11 cellular contexts compared by ENCODE assay signal in the genomic region with DNA sequence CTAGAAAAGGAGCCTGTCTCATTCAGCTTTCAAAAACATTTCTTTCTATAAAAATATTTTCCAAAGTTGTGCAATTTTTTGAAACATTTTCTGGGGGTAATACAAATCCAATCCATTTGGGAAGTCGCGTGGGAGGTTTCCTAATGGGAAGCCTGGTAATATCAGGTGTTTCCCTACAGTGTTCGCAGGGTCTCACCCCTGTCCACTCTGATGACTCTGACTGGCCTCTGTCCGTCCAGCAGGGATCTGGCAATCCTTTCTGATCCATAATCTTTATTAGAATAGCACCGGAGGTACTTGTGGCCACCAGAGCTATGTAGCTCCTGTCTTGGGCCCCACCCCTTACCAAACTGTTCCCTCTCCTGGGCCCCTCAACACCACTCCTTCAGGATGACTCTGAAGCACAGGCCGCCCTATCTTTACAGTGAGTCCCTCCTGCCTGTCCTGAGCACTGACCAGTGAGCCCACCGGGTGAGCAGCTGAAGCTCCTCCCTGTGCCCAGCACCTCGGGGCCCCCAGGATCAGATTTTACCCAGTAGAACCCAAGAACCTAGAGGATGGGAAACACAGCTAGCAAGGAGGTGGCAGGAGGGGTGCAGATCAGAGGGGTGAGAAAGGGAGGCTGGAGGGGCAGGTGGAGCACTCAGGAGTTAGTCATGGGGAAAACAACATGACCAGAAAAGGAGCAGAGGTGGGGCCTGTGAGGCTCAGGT.
DNase-seq lines count a peak whose midpoint lies in the region; ATAC-seq and TF ChIP-seq lines count a peak whose summit lies in the region.
"Had no signal": no experiment of that assay in that cellular context is flagged by ENCODE, and none has a peak within 500 bp of the region (broad histone marks: within the 10 kb centered on the region; RNA-seq: fewer than 3 reads in every experiment).

No MANE protein-coding gene starts in this region.

- peaks cover 4 to 36% (median 12%) of the 10 kb centered on the region in 3 donors for H3K4me1 ChIP-seq in esophagus squamous epithelium
- H3K4me1 ChIP-seq in BE2C, result no peaks in the 10 kb centered on the region

- ATAC-seq in T-helper 17 cell, result no peak
- ATAC-seq in GM18867 (IDR thresholded peaks at IDR 0.05; ENCODE audit: unreplicated experiment), result no peak

- H3K27ac ChIP-seq in esophagus squamous epithelium, result peak overlapping the region; percentile 20 to 81 (median 68)
- peak overlapping the region in 18 of 21 experiments; percentile 4 to 83 (median 53) for H3K27ac ChIP-seq in skin epidermis

- no peak for TF ChIP-seq POLR2A in esophagus squamous epithelium (IDR thresholded peaks at IDR 0.05)

- H3K36me3 Mint-ChIP-seq in T-helper 17 cell (ENCODE audit: low read depth), result no peaks in the 10 kb centered on the region

- intact Hi-C loops in esophagus squamous epithelium (cut with DNase I), result no loop called here

- no peak overlapping the region for H3K4me3 Mint-ChIP-seq in T-helper 17 cell
- H3K4me3 Mint-ChIP-seq: activated B cell treated with CpG ODN at 0.5 μM for 24 hours had no signal

- H3K27me3 ChIP-seq in esophagus squamous epithelium, result peaks cover 0 to 51% (median 0%) of the 10 kb centered on the region in 4 donors
- H3K27me3 ChIP-seq in BE2C, result no peaks in the 10 kb centered on the region

- DNase-seq in Daoy (ENCODE audit: low read depth) (peak; percentile 39), T-helper 17 cell (no peak), esophagus squamous epithelium (lab: John Stamatoyannopoulos, UW) (no peak), BE2C (no peak), kidney glomerular epithelial cell (lab: John Stamatoyannopoulos, UW) (no peak)
- DNase-seq in stimulated activated CD4-positive, alpha-beta T cell treated with anti-CD3 and anti-CD28 coated beads, Interleukin-4, amount 100 ng/mL, for 1 hour, result no peak
- DNase-seq: activated B cell treated with CpG ODN at 0.5 μM for 24 hours, glutamatergic neuron, NCI-H1092 had no signal

- H3K9me3 ChIP-seq in T-helper 17 cell (ENCODE audit: control insufficient read depth, low read length, poor library complexity, severe bottlenecking), result no peaks in the 10 kb centered on the region
- no peaks in the 10 kb centered on the region for H3K9me3 ChIP-seq in esophagus squamous epithelium
- no peaks in the 10 kb centered on the region for H3K9me3 ChIP-seq in BE2C

- H3K4me3 ChIP-seq in esophagus squamous epithelium (no peak overlapping the region), skin epidermis (no peak overlapping the region), BE2C (ENCODE audit: low read depth, low read length) (no peak overlapping the region)

- H3K27me3 Mint-ChIP-seq in T-helper 17 cell, result peaks cover 11% of the 10 kb centered on the region

- peak overlapping the region; percentile 83 for H3K27ac Mint-ChIP-seq in T-helper 17 cell
- H3K27ac Mint-ChIP-seq: activated B cell treated with CpG ODN at 0.5 μM for 24 hours had no signal

- 57 to 74% methylated on average over 5 to 7 of the region's 8 CpGs for WGBS in esophagus squamous epithelium, 2 donors

- H3K4me1 Mint-ChIP-seq in T-helper 17 cell, result peaks cover 8% of the 10 kb centered on the region

- TF ChIP-seq CTCF in esophagus squamous epithelium (IDR thresholded peaks at IDR 0.05), result no peak
- no peak for TF ChIP-seq CTCF in BE2C (IDR thresholded peaks at IDR 0.05; ENCODE audit: low read depth, low read length)

- no peaks in the 10 kb centered on the region for H3K36me3 ChIP-seq in esophagus squamous epithelium
- no peaks in the 10 kb centered on the region for H3K36me3 ChIP-seq in BE2C
